Comparison of ENCODE assay signal across 16 cellular contexts in genomic region chr2:129080715-129081472, GRCh38.
"Had no signal": no experiment of that assay in that cellular context is flagged by ENCODE, and none has a peak within 500 bp of the region (broad histone marks: within the 10 kb centered on the region; RNA-seq: fewer than 3 reads in every experiment).

No MANE protein-coding gene starts in this region.

- H3K4me3 Mint-ChIP-seq: natural killer cell had no signal

- ATAC-seq: heart left ventricle, left colon, natural killer cell, psoas muscle, right lobe of liver had no signal

- H3K27ac Mint-ChIP-seq: natural killer cell had no signal

- H3K36me3 Mint-ChIP-seq: natural killer cell had no signal

- H3K4me3 ChIP-seq: colonic mucosa, heart left ventricle, psoas muscle, right lobe of liver, stomach had no signal

- H3K4me1 ChIP-seq: colonic mucosa, heart left ventricle, psoas muscle, right lobe of liver, stomach had no signal

- H3K4me1 Mint-ChIP-seq: natural killer cell had no signal

- DNase-seq: cerebellar nuclear complex; colonic mucosa; dermis blood vessel endothelial cell; erythroblast; heart left ventricle; hippocampal formation; left colon; mammary epithelial cell; natural killer cell; psoas muscle; retina; right lobe of liver; stimulated activated naive CD4-positive, alpha-beta T cell; stomach; substantia nigra; trophoblast cell had no signal

- H3K36me3 ChIP-seq: colonic mucosa, heart left ventricle, right lobe of liver, stomach had no signal

- H3K9me3 ChIP-seq: colonic mucosa, heart left ventricle, psoas muscle, right lobe of liver, stomach had no signal

- H3K27me3 ChIP-seq: colonic mucosa, right lobe of liver, stomach had no signal

- H3K27ac ChIP-seq: colonic mucosa, heart left ventricle, psoas muscle, right lobe of liver, stomach had no signal
